ENCODE assay signal across 19 cellular contexts in genomic region chr16:80387308-80387921, GRCh38.
DNase-seq lines count a peak whose midpoint lies in the region; ATAC-seq and TF ChIP-seq lines count a peak whose summit lies in the region.
"Had no signal": no experiment of that assay in that cellular context is flagged by ENCODE, and none has a peak within 500 bp of the region (broad histone marks: within the 10 kb centered on the region; RNA-seq: fewer than 3 reads in every experiment).

No MANE protein-coding gene starts in this region.

- DNase-seq in NCI-H2227 (lab: John Stamatoyannopoulos, UW; ENCODE audit: unreplicated experiment) (peak; percentile 5), NCI-H2227 treated with DMSO at 0.1 percent for 48 hours (lab: John Stamatoyannopoulos, UW) (no peak), astrocyte of the hippocampus (ENCODE audit: low read depth, low spot score) (peak; percentile 35), kidney epithelial cell (ENCODE audit: low read depth) (no peak), retina (peak; percentile 83), WERI-Rb-1 (no peak), iPS-NIHi7 (ENCODE audit: extremely low spot score) (no peak)
- DNase-seq: DMS 273 treated with DMSO at 0.1 percent for 48 hours, DND-41, GM23248, HCEC 1CT, KG1, NCI-H1694 treated with DMSO at 0.1 percent for 48 hours, NCI-H226, NCI-H524, NCI-H82, PC-3 had no signal

- H3K27me3 ChIP-seq in kidney epithelial cell (ENCODE audit: control insufficient read depth, insufficient read depth, low read length) (no peaks in the 10 kb centered on the region), WERI-Rb-1 (ENCODE audit: insufficient read depth, low read depth, severe bottlenecking) (no peaks in the 10 kb centered on the region)

- no peak overlapping the region for H3K27ac ChIP-seq in WERI-Rb-1
- H3K27ac ChIP-seq: 22Rv1, GM23248 had no signal

- no peak overlapping the region for H3K4me3 ChIP-seq in kidney epithelial cell (ENCODE audit: low read depth, low read length)
- H3K4me3 ChIP-seq in WERI-Rb-1 (ENCODE audit: low read depth, low read length), result no peak overlapping the region
- H3K4me3 ChIP-seq: GM23248 had no signal

- H3K36me3 ChIP-seq in kidney epithelial cell (ENCODE audit: control insufficient read depth, insufficient read depth, low read length) (no peaks in the 10 kb centered on the region), WERI-Rb-1 (no peaks in the 10 kb centered on the region)

- TF ChIP-seq CTCF in kidney epithelial cell (IDR thresholded peaks at IDR 0.05; ENCODE audit: insufficient read depth, low read length, poor library complexity, severe bottlenecking) (peak; percentile 10), WERI-Rb-1 (IDR thresholded peaks at IDR 0.05; ENCODE audit: low read depth, low read length) (no peak)

- ATAC-seq in GM18870 (IDR thresholded peaks at IDR 0.05; ENCODE audit: unreplicated experiment), result no peak
- ATAC-seq: PC-3 had no signal

- H3K9me3 ChIP-seq in WERI-Rb-1 (ENCODE audit: severe bottlenecking), result no peaks in the 10 kb centered on the region

Comparison
In these comparisons a context has a peak if more than half of its experiments do, and no peak if none do; other contexts are left out.
1. DNase-seq: peak in NCI-H2227 (single experiment), astrocyte of the hippocampus (single experiment) and retina (single experiment); none in NCI-H2227 treated with DMSO at 0.1 percent for 48 hours (single experiment), kidney epithelial cell (single experiment), WERI-Rb-1 (single experiment) and iPS-NIHi7 (single experiment).